Comparison of ENCODE assay signal across 8 cellular contexts in the genomic region with DNA sequence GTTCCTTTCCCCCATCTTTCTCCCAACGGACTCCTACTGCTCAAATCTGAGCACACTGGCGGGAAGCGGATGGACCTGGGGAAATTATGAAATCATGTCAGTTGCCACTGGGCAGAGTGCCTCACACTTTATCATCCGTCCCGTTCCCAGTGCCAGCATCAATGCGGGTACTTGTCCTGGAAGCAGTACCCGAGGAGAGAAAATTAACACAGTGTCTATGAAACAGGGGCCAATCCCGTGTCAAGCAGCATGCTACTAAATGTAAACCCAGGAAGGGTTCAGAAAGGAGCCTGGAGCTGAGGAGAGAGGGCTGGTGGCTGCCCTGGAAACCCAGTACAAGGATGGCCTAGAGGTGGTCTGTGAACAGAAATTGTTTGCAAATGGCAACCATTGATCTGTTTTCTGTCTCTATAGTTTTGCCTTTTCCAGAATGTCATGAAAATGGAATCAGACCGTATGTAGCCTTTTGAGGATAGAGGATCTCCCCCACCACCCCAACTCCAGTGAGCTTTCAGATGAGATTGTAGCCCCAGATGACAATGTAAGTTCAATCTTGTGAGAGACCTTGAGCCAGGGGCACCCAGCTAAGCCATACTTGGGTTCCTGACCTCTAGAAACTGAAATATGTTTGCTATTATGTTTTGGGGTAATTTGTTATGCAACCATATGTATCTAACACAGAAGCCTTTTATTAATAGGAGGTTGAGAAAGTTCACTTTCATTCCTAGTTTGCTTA. TPM values are rescaled to one million over a fixed set of nuclear protein-coding genes. Genes with fewer than 3 reads are reported as not detected.
DNase-seq lines count a peak whose midpoint lies in the region; ATAC-seq and TF ChIP-seq lines count a peak whose summit lies in the region.

No MANE protein-coding gene starts in this region.

- H2BK5ac ChIP-seq in neuronal stem cell (ENCODE audit: low read length), result no peak overlapping the region

- H3K4me1 ChIP-seq in fibroblast of lung (ENCODE audit: control insufficient read depth, extremely low read depth, insufficient read depth, low read length) (peaks cover 16% of the 10 kb centered on the region), neuronal stem cell (ENCODE audit: control insufficient read depth in 2 of 2, insufficient read depth in 1 of 2, low read depth in 1 of 2, low read length in 2 of 2) (peaks cover 4 to 5% of the 10 kb centered on the region in 2 donors)

- no peaks in the 10 kb centered on the region for H3K79me2 ChIP-seq in fibroblast of lung (ENCODE audit: control insufficient read depth, insufficient read depth, low read length)

- WGBS in neuronal stem cell (ENCODE audit: extremely low coverage in 2 of 2, insufficient read length in 2 of 2, insufficient replicate concordance in 1 of 2), 2 donors, result no CpG with 5 or more reads among the region's 9 CpGs

- H3K4me1 Mint-ChIP-seq in activated T-cell treated with anti-CD3 and anti-CD28 coated beads, Interleukin-2, amount 50 U/mL, for 24 hours (ENCODE audit: low read depth), result peaks cover 18% of the 10 kb centered on the region

- no peak overlapping the region for H2BK120ac ChIP-seq in neuronal stem cell (ENCODE audit: low read depth, low read length)

- no peak overlapping the region for H3K14ac ChIP-seq in neuronal stem cell (ENCODE audit: low read length)

- peak overlapping the region; percentile 99 for H3K4me2 ChIP-seq in fibroblast of lung (ENCODE audit: extremely low read depth, insufficient read depth, low read length)
- H3K4me2 ChIP-seq in neuronal stem cell (ENCODE audit: insufficient read depth, low read length, poor library complexity, severe bottlenecking), result peak overlapping the region; percentile 93

- peak overlapping the region; percentile 89 for H3K18ac ChIP-seq in neuronal stem cell (ENCODE audit: low read length)

- H3K9me3 ChIP-seq in fibroblast of lung (ENCODE audit: control insufficient read depth, insufficient read depth, low read depth, low read length) (no peaks in the 10 kb centered on the region), neuronal stem cell (replicated peaks in 1 of 2; ENCODE audit: control insufficient read depth in 2 of 2, insufficient read depth in 1 of 2, low read depth in 1 of 2, low read length in 2 of 2) (no peaks in the 10 kb centered on the region)

- H4K20me1 ChIP-seq in fibroblast of lung (ENCODE audit: control insufficient read depth, extremely low read depth, insufficient read depth, low read length), result no peaks in the 10 kb centered on the region

- H3K27me3 ChIP-seq in fibroblast of lung (ENCODE audit: control insufficient read depth, insufficient read depth, low read length), result no peaks in the 10 kb centered on the region
- H3K27me3 ChIP-seq in neuronal stem cell (ENCODE audit: control insufficient read depth in 3 of 3, insufficient read depth in 3 of 3, low read depth in 1 of 3, low read length in 3 of 3), result no peaks in the 10 kb centered on the region

- no peak for DNase-seq in activated T-cell treated with anti-CD3 and anti-CD28 coated beads, Interleukin-2, amount 50 U/mL, for 24 hours
- no peak for DNase-seq in activated T-cell treated with anti-CD3 and anti-CD28 coated beads for 4 hours
- DNase-seq in SW480 (ENCODE audit: low spot score), result peak; percentile 24
- no peak for DNase-seq in fibroblast of lung (ENCODE audit: low read depth in 2 of 2)
- no peak for DNase-seq in neuronal stem cell (ENCODE audit: low spot score)
- no peak for DNase-seq in activated effector memory CD4-positive, alpha-beta T cell treated with Interleukin-2 at 50 U/mL for 16 hours
- no peak for DNase-seq in NCI-H187 treated with DMSO at 0.1 percent for 48 hours (lab: John Stamatoyannopoulos, UW)

- H2AFZ ChIP-seq in fibroblast of lung (ENCODE audit: low read length) (peak overlapping the region; percentile 93), neuronal stem cell (ENCODE audit: low read length) (peak overlapping the region; percentile 91)

- peak overlapping the region; percentile 14 for H2BK15ac ChIP-seq in neuronal stem cell (ENCODE audit: low read length)

- peaks cover 2% of the 10 kb centered on the region for H3K36me3 Mint-ChIP-seq in activated T-cell treated with anti-CD3 and anti-CD28 coated beads, Interleukin-2, amount 50 U/mL, for 24 hours (ENCODE audit: low read depth)

- H3K4me3 Mint-ChIP-seq in activated T-cell treated with anti-CD3 and anti-CD28 coated beads, Interleukin-2, amount 50 U/mL, for 24 hours, result peak overlapping the region; percentile 82

- H3K4me3 ChIP-seq in fibroblast of lung (replicated peaks in 1 of 4; ENCODE audit: control extremely low read depth in 1 of 4, insufficient read depth in 1 of 4, low read depth in 3 of 4, low read length in 4 of 4) (peak overlapping the region; percentile 55 to 78 (median 66)), neuronal stem cell (ENCODE audit: low read length in 2 of 2) (peak overlapping the region in 1 of 2 donors; percentile 49)

- no peak overlapping the region for H3K23ac ChIP-seq in neuronal stem cell (ENCODE audit: low read depth, low read length, poor library complexity)

- TF ChIP-seq CTCF in fibroblast of lung (conservative IDR thresholded peaks at IDR 0.05 in 1 of 2, IDR thresholded peaks at IDR 0.05 in 1 of 2; ENCODE audit: low read depth in 1 of 2, low read length in 2 of 2), result no peak

- H3K27ac ChIP-seq in fibroblast of lung (ENCODE audit: insufficient read depth, low read length) (peak overlapping the region; percentile 86), neuronal stem cell (replicated peaks; ENCODE audit: low read length) (no peak overlapping the region)

- no peak overlapping the region for H2BK12ac ChIP-seq in neuronal stem cell (ENCODE audit: low read length)

- no peak overlapping the region for H3K4ac ChIP-seq in neuronal stem cell (ENCODE audit: low read length)

- H4K91ac ChIP-seq in neuronal stem cell (ENCODE audit: low read depth, low read length, poor library complexity), result no peak overlapping the region

- no peak overlapping the region for H4K8ac ChIP-seq in neuronal stem cell (ENCODE audit: low read depth, low read length)

- no peaks in the 10 kb centered on the region for H3K79me1 ChIP-seq in neuronal stem cell (ENCODE audit: low read depth, low read length)

- peak overlapping the region; percentile 24 for H3K27ac Mint-ChIP-seq in activated T-cell treated with anti-CD3 and anti-CD28 coated beads, Interleukin-2, amount 50 U/mL, for 24 hours

- H3K9me3 Mint-ChIP-seq in activated T-cell treated with anti-CD3 and anti-CD28 coated beads, Interleukin-2, amount 50 U/mL, for 24 hours, result no peaks in the 10 kb centered on the region

- no peak for ATAC-seq in GM18517 (IDR thresholded peaks at IDR 0.05; ENCODE audit: unreplicated experiment)

- H3K9ac ChIP-seq in fibroblast of lung (ENCODE audit: insufficient read depth, low read length), result no peak overlapping the region
- peak overlapping the region; percentile 65 for H3K9ac ChIP-seq in neuronal stem cell (ENCODE audit: low read depth, low read length, poor library complexity)

- H2AK5ac ChIP-seq in neuronal stem cell (ENCODE audit: low read depth, low read length), result peak overlapping the region; percentile 10

- H3K27me3 Mint-ChIP-seq in activated T-cell treated with anti-CD3 and anti-CD28 coated beads, Interleukin-2, amount 50 U/mL, for 24 hours, result peaks cover 3% of the 10 kb centered on the region

- H3K36me3 ChIP-seq in fibroblast of lung (ENCODE audit: control insufficient read depth, insufficient read depth, low read length) (no peaks in the 10 kb centered on the region), neuronal stem cell (replicated peaks in 1 of 2; ENCODE audit: control insufficient read depth in 2 of 2, insufficient read depth in 2 of 2, low read length in 2 of 2) (no peaks in the 10 kb centered on the region)

RNA-seq across cellular contexts. Expression of a gene that starts 0.9 kb away (rescaled TPM):
- 14.1 and 22.8 TPM in 2 replicates for total RNA-seq in fibroblast of lung
- polyA plus RNA-seq in fibroblast of lung, result 7.9 and 18.5 TPM in 2 replicates
- polyA plus RNA-seq in fibroblast of lung (2012), result 6.5 and 18.0 TPM in 2 replicates
- polyA minus RNA-seq in fibroblast of lung (ENCODE audit: low replicate concordance), result 2.3 and 2.6 TPM in 2 replicates
- polyA plus RNA-seq in neuronal stem cell (2013, experiment 1 of 2), result 1.5 TPM
- 3.0 TPM for polyA plus RNA-seq in neuronal stem cell (2013, experiment 2 of 2)
